ENCODE assay signal across 16 cellular contexts in the genomic region with DNA sequence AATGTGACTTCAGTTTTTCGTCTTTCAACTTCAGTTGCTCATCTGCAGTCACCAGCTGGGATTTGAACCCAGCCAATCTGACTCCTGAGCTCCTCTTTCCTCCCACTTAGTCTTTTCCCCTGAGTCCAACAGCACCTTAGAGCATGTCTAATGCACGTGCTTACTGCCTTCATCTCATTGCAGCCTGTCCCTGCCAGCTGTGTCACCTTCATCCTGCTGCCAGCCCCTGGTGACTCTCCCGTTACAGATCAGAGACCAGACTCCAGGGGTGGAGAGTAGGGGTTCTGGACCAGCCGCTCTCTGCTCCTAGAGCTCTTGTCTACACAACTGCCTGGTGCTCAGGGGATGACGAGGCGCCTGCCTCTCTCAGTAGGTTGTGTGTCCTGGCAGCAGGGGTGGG.
"Had no signal": no experiment of that assay in that cellular context is flagged by ENCODE, and none has a peak within 500 bp of the region (broad histone marks: within the 10 kb centered on the region; RNA-seq: fewer than 3 reads in every experiment).

No MANE protein-coding gene starts in this region.

- DNase-seq: activated CD4-positive, alpha-beta memory T cell treated with anti-CD3 and anti-CD28 coated beads for 36 hours; activated CD8-positive, alpha-beta memory T cell treated with anti-CD3 and anti-CD28 coated beads, Interleukin-2, amount 50 U/mL, for 4 hours; central memory CD4-positive, alpha-beta T cell; cortex of kidney; effector CD8-positive, alpha-beta T cell; naive thymus-derived CD4-positive, alpha-beta T cell; nucleus accumbens; sigmoid colon; stimulated activated CD4-positive, alpha-beta T cell treated with anti-CD3 and anti-CD28 coated beads, Interleukin-2, amount 100 ng/mL, for 24 hours; T-cell; thyroid gland; uterus had no signal

- H3K4me2 ChIP-seq: hepatocyte had no signal

- H3K27ac ChIP-seq: epithelial cell of prostate, hepatocyte, sigmoid colon, thyroid gland, uterus, VCaP had no signal

- H3K79me2 ChIP-seq: hepatocyte had no signal

- H3K9me3 Mint-ChIP-seq: stimulated activated naive CD8-positive, alpha-beta T cell treated with anti-CD3 and anti-CD28 coated beads, Interleukin-15, Interleukin-2, amounts not matched to agents 100 ng/mL and 50 ng/mL, for 24 hours; T-cell had no signal

- H3K36me3 ChIP-seq: uterus had no signal

- H3K27ac Mint-ChIP-seq: activated CD4-positive, alpha-beta memory T cell treated with anti-CD3 and anti-CD28 coated beads for 36 hours; stimulated activated naive CD8-positive, alpha-beta T cell treated with anti-CD3 and anti-CD28 coated beads, Interleukin-15, Interleukin-2, amounts not matched to agents 100 ng/mL and 50 ng/mL, for 24 hours; T-cell had no signal

- H3K27me3 Mint-ChIP-seq: activated CD4-positive, alpha-beta memory T cell treated with anti-CD3 and anti-CD28 coated beads for 36 hours; stimulated activated naive CD8-positive, alpha-beta T cell treated with anti-CD3 and anti-CD28 coated beads, Interleukin-15, Interleukin-2, amounts not matched to agents 100 ng/mL and 50 ng/mL, for 24 hours; T-cell had no signal

- H3K36me3 Mint-ChIP-seq: activated CD4-positive, alpha-beta memory T cell treated with anti-CD3 and anti-CD28 coated beads for 36 hours had no signal

- H3K4me3 ChIP-seq: hepatocyte, sigmoid colon, thyroid gland, uterus had no signal

- H3K9me3 ChIP-seq: sigmoid colon, thyroid gland, uterus had no signal

- H3K4me1 ChIP-seq: sigmoid colon, thyroid gland, uterus had no signal

- H2AFZ ChIP-seq: hepatocyte had no signal

- H3K4me3 Mint-ChIP-seq: activated CD4-positive, alpha-beta memory T cell treated with anti-CD3 and anti-CD28 coated beads for 36 hours; stimulated activated naive CD8-positive, alpha-beta T cell treated with anti-CD3 and anti-CD28 coated beads, Interleukin-15, Interleukin-2, amounts not matched to agents 100 ng/mL and 50 ng/mL, for 24 hours; T-cell had no signal

- H3K27me3 ChIP-seq: hepatocyte, sigmoid colon, thyroid gland, uterus had no signal
